Comparison of ENCODE assay signal across 8 cellular contexts in the genomic region with DNA sequence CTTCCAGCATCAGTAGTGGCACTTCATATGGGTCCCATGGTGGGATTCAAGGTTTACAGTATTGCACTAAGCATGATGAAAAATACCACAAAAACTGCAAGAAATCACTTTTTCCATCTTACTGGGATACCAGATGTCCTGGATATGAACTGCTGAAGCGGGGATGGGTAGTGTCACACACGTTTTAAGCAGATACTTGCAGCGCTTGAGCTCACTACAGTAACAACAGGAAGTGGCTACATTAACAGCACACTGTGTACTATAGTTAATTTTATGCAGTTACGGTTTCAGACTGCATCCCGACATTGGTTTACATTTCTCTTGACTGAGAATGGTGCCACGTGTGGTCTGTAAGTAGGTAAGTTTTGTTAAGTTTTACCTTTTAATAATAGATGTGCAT. TPM values are rescaled to one million over a fixed set of nuclear protein-coding genes. Genes with fewer than 3 reads are reported as not detected.
DNase-seq lines count a peak whose midpoint lies in the region; ATAC-seq, FAIRE-seq and TF ChIP-seq lines count a peak whose summit lies in the region.
"Had no signal": no experiment of that assay in that cellular context is flagged by ENCODE, and none has a peak within 500 bp of the region (broad histone marks: within the 10 kb centered on the region; RNA-seq: fewer than 3 reads in every experiment).

No MANE protein-coding gene starts in this region.

- H3F3A ChIP-seq in smooth muscle cell (ENCODE audit: low read depth) = peaks cover 17% of the 10 kb centered on the region

- H3K36me3 ChIP-seq in smooth muscle cell (ENCODE audit: low read depth) = peaks cover 6% of the 10 kb centered on the region

- H4K20me1 ChIP-seq in smooth muscle cell (ENCODE audit: low read depth) = peaks cover 44% of the 10 kb centered on the region

- WGBS in smooth muscle cell (ENCODE audit: low lambda C conversion rate) = 78% methylated on average over 6 of the region's 6 CpGs

- peaks cover 39% of the 10 kb centered on the region for H3K4me1 Mint-ChIP-seq in WTC11

- H3K9me3 ChIP-seq in smooth muscle cell (replicated peaks; ENCODE audit: low read depth) = no peaks in the 10 kb centered on the region

- peak overlapping the region; percentile 72 for H3K27ac ChIP-seq in smooth muscle cell (ENCODE audit: low read depth)

- H3K4me2 ChIP-seq in smooth muscle cell = no peak overlapping the region

- no peak overlapping the region for H3K9ac ChIP-seq in smooth muscle cell (ENCODE audit: low read depth)

- POLR2A ChIA-PET in WTC11 (lab: Charles Lee) = no interaction called here

- no peaks in the 10 kb centered on the region; the same call in 1 of the 2 replicates for H3K27me3 Mint-ChIP-seq in WTC11 (ENCODE audit: low read depth)

- no peak for FAIRE-seq in GM12892 (lab: Jason Lieb, UNC)

- no peak for TF ChIP-seq CTCF in WTC11 (IDR thresholded peaks at IDR 0.05)
- no peak for TF ChIP-seq CTCF in smooth muscle cell (IDR thresholded peaks at IDR 0.05; ENCODE audit: borderline replicate concordance, insufficient read depth, poor library complexity, severe bottlenecking)

- no peaks in the 10 kb centered on the region for H3K9me3 Mint-ChIP-seq in WTC11

- peaks cover 9% of the 10 kb centered on the region for H3K4me1 ChIP-seq in smooth muscle cell (ENCODE audit: low read depth)

- H3K27me3 ChIP-seq in smooth muscle cell (ENCODE audit: low read depth) = no peaks in the 10 kb centered on the region

- H2AFZ ChIP-seq in smooth muscle cell (ENCODE audit: low read depth) = no peak overlapping the region

- no peak for DNase-seq in WTC11 (ENCODE audit: low spot score)
- no peak for DNase-seq in smooth muscle cell (lab: John Stamatoyannopoulos, UW; ENCODE audit: unreplicated experiment)
- DNase-seq in GM12892 (ENCODE audit: insufficient read length) = no peak
- no peak for DNase-seq in SK-N-DZ (ENCODE audit: low spot score)
- DNase-seq in SW480 (ENCODE audit: low spot score) = no peak
- DNase-seq: IMR-90 had no signal

- H3K27ac Mint-ChIP-seq in WTC11 = peak overlapping the region; percentile 33; the same call in 1 of the 2 replicates

- TF ChIP-seq POLR2A in GM12892 (IDR thresholded peaks at IDR 0.05; ENCODE audit: low read depth, low read length) = no peak

- no peak overlapping the region for H3K4me3 ChIP-seq in smooth muscle cell

- H3K79me2 ChIP-seq in smooth muscle cell (ENCODE audit: low read depth) = no peaks in the 10 kb centered on the region

- no peak overlapping the region for H3K4me3 Mint-ChIP-seq in WTC11

- peak; percentile 22 for ATAC-seq in GM19324 (IDR thresholded peaks at IDR 0.05; ENCODE audit: low FRiP score, unreplicated experiment)
- ATAC-seq in HG02885 (IDR thresholded peaks at IDR 0.05; ENCODE audit: poor library complexity, unreplicated experiment) = peak; percentile 36
- ATAC-seq in WTC11 = no peak

- peaks cover 31% of the 10 kb centered on the region for H3K36me3 Mint-ChIP-seq in WTC11

- CTCF ChIA-PET in WTC11 (lab: Charles Lee) = interaction anchor here (0.6 to 1.2 kb wide), 2 partner anchors 22 to 24 kb away, joined by 3 to 5 read pairs; no protein-coding TSS in a partner anchor

TF ChIP-seq in WTC11, 78 proteins besides CTCF, POLR2A, EP300 and RAD21 (continues in another document):
- TF ChIP-seq ZNF232 (CRISPR knock-in tag; IDR thresholded peaks at IDR 0.05) = no peak
- no peak for TF ChIP-seq ETV6 (CRISPR knock-in tag; IDR thresholded peaks at IDR 0.05)
- TF ChIP-seq TEAD1 (CRISPR knock-in tag; IDR thresholded peaks at IDR 0.05) = no peak
- no peak for TF ChIP-seq OVOL2 (CRISPR knock-in tag; IDR thresholded peaks at IDR 0.05; ENCODE audit: borderline replicate concordance)
- no peak for TF ChIP-seq NR1H2 (CRISPR knock-in tag; IDR thresholded peaks at IDR 0.05)
- TF ChIP-seq, protein P1, sequence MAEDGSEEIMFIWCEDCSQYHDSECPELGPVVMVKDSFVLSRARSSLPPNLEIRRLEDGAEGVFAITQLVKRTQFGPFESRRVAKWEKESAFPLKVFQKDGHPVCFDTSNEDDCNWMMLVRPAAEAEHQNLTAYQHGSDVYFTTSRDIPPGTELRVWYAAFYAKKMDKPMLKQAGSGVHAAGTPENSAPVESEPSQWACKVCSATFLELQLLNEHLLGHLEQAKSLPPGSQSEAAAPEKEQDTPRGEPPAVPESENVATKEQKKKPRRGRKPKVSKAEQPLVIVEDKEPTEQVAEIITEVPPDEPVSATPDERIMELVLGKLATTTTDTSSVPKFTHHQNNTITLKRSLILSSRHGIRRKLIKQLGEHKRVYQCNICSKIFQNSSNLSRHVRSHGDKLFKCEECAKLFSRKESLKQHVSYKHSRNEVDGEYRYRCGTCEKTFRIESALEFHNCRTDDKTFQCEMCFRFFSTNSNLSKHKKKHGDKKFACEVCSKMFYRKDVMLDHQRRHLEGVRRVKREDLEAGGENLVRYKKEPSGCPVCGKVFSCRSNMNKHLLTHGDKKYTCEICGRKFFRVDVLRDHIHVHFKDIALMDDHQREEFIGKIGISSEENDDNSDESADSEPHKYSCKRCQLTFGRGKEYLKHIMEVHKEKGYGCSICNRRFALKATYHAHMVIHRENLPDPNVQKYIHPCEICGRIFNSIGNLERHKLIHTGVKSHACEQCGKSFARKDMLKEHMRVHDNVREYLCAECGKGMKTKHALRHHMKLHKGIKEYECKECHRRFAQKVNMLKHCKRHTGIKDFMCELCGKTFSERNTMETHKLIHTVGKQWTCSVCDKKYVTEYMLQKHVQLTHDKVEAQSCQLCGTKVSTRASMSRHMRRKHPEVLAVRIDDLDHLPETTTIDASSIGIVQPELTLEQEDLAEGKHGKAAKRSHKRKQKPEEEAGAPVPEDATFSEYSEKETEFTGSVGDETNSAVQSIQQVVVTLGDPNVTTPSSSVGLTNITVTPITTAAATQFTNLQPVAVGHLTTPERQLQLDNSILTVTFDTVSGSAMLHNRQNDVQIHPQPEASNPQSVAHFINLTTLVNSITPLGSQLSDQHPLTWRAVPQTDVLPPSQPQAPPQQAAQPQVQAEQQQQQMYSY (CRISPR knock-in tag; IDR thresholded peaks at IDR 0.05) = no peak
- no peak for TF ChIP-seq HMGA2 (CRISPR knock-in tag; IDR thresholded peaks at IDR 0.05)
- no peak for TF ChIP-seq CREM (CRISPR knock-in tag; IDR thresholded peaks at IDR 0.05)
- TF ChIP-seq, protein P2, sequence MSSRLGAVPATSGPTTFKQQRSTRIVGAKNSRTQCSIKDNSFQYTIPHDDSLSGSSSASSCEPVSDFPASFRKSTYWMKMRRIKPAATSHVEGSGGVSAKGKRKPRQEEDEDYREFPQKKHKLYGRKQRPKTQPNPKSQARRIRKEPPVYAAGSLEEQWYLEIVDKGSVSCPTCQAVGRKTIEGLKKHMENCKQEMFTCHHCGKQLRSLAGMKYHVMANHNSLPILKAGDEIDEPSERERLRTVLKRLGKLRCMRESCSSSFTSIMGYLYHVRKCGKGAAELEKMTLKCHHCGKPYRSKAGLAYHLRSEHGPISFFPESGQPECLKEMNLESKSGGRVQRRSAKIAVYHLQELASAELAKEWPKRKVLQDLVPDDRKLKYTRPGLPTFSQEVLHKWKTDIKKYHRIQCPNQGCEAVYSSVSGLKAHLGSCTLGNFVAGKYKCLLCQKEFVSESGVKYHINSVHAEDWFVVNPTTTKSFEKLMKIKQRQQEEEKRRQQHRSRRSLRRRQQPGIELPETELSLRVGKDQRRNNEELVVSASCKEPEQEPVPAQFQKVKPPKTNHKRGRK (CRISPR knock-in tag; IDR thresholded peaks at IDR 0.05; ENCODE audit: borderline replicate concordance) = no peak
- TF ChIP-seq, protein P3, sequence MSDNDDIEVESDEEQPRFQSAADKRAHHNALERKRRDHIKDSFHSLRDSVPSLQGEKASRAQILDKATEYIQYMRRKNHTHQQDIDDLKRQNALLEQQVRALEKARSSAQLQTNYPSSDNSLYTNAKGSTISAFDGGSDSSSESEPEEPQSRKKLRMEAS (CRISPR knock-in tag; IDR thresholded peaks at IDR 0.05) = no peak
- no peak for TF ChIP-seq PRRX2 (CRISPR knock-in tag; IDR thresholded peaks at IDR 0.05)
- TF ChIP-seq, protein P4, sequence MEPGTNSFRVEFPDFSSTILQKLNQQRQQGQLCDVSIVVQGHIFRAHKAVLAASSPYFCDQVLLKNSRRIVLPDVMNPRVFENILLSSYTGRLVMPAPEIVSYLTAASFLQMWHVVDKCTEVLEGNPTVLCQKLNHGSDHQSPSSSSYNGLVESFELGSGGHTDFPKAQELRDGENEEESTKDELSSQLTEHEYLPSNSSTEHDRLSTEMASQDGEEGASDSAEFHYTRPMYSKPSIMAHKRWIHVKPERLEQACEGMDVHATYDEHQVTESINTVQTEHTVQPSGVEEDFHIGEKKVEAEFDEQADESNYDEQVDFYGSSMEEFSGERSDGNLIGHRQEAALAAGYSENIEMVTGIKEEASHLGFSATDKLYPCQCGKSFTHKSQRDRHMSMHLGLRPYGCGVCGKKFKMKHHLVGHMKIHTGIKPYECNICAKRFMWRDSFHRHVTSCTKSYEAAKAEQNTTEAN (CRISPR knock-in tag; IDR thresholded peaks at IDR 0.05) = no peak
- no peak for TF ChIP-seq ZNF138 (CRISPR knock-in tag; conservative IDR thresholded peaks at IDR 0.05)
- TF ChIP-seq, protein P5, sequence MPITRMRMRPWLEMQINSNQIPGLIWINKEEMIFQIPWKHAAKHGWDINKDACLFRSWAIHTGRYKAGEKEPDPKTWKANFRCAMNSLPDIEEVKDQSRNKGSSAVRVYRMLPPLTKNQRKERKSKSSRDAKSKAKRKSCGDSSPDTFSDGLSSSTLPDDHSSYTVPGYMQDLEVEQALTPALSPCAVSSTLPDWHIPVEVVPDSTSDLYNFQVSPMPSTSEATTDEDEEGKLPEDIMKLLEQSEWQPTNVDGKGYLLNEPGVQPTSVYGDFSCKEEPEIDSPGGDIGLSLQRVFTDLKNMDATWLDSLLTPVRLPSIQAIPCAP (CRISPR knock-in tag; IDR thresholded peaks at IDR 0.05) = no peak

RNA-seq across cellular contexts. Expression of a gene that starts 3.5 kb away (rescaled TPM):
- 3.8 to 5.6 TPM (median 4.5 TPM) in 3 replicates for total RNA-seq in WTC11 (2021)
- 0.81 and 1.2 TPM in 2 replicates for total RNA-seq in smooth muscle cell
- 1.1 and 2.6 TPM in 2 replicates for polyA plus RNA-seq in smooth muscle cell
- polyA plus RNA-seq in GM12892 (2012; ENCODE audit: missing spikeins) = 62.9 TPM
- polyA plus RNA-seq in SK-N-DZ (2014; cell fraction: cytosol; rRNA removed) = 2.3 and 3.0 TPM in 2 replicates
- 1.5 and 5.3 TPM in 2 replicates for polyA plus RNA-seq in SK-N-DZ (2014; cell fraction: nucleus; rRNA removed)

RNA-seq across cellular contexts. Expression of a gene that starts 14.2 kb away (rescaled TPM):
- 118 to 183 TPM (median 125 TPM) in 3 replicates for total RNA-seq in WTC11 (2021)
- 44.5 and 50.1 TPM in 2 replicates for total RNA-seq in smooth muscle cell
- 53.3 and 57.6 TPM in 2 replicates for polyA plus RNA-seq in smooth muscle cell
- polyA plus RNA-seq in GM12892 (2012; ENCODE audit: missing spikeins) = 22.9 TPM
- polyA plus RNA-seq in SK-N-DZ (2014; cell fraction: cytosol; rRNA removed) = 54.6 and 62.0 TPM in 2 replicates
- 58.0 and 62.1 TPM in 2 replicates for polyA plus RNA-seq in SK-N-DZ (2014; cell fraction: nucleus; rRNA removed)
